27 cellular contexts compared by ENCODE assay signal in the genomic region with DNA sequence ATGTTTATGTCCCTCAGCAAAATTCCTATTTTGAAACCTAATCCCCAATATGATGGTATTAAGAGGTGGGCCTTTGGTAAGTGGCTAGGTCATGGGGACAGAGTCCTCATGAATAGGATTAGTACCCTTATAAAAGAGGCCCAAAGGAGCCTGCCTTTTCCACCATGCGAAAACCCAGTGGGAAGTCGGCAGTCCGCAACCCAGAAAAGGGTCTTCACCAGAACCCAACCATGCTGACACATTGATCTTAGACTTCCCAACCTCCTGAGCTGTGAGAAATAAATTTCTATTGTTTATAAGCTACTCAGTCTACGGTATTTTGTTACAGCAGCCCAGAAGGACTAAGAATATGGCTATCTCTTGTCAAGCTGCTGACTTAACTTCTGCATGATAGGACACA.
"Had no signal": no experiment of that assay in that cellular context is flagged by ENCODE, and none has a peak within 500 bp of the region (broad histone marks: within the 10 kb centered on the region; RNA-seq: fewer than 3 reads in every experiment).

No MANE protein-coding gene starts in this region.

- H3K4me1 Mint-ChIP-seq: immature natural killer cell; stimulated activated naive CD8-positive, alpha-beta T cell treated with anti-CD3 and anti-CD28 coated beads, Interleukin-15, amount 100 ng/mL, for 72 hours had no signal

- H3K27me3 Mint-ChIP-seq: naive thymus-derived CD8-positive, alpha-beta T cell; stimulated activated naive CD8-positive, alpha-beta T cell treated with anti-CD3 and anti-CD28 coated beads, Interleukin-15, amount 100 ng/mL, for 72 hours had no signal

- H3K9me3 Mint-ChIP-seq: immature natural killer cell; naive thymus-derived CD8-positive, alpha-beta T cell; stimulated activated naive CD8-positive, alpha-beta T cell treated with anti-CD3 and anti-CD28 coated beads, Interleukin-15, amount 100 ng/mL, for 72 hours had no signal

- H3K27me3 ChIP-seq: esophagus muscularis mucosa, heart right ventricle, ovary, spleen, suprapubic skin, transverse colon, upper lobe of right lung, uterus had no signal

- H3K4me1 ChIP-seq: lower lobe of right lung, psoas muscle, spleen, suprapubic skin, transverse colon, upper lobe of right lung, uterus had no signal

- H3K4me3 ChIP-seq: coronary artery, esophagus muscularis mucosa, heart right ventricle, left ventricle myocardium inferior, lower lobe of right lung, ovary, psoas muscle, skin epidermis, spleen, suprapubic skin, transverse colon, upper lobe of right lung, uterus had no signal

- H3K27ac ChIP-seq: coronary artery, esophagus muscularis mucosa, heart right ventricle, left ventricle myocardium inferior, lower lobe of right lung, ovary, psoas muscle, skin epidermis, spleen, suprapubic skin, transverse colon, upper lobe of right lung, uterus had no signal

- H3K9me3 ChIP-seq: esophagus muscularis mucosa, heart right ventricle, left ventricle myocardium inferior, lower lobe of right lung, ovary, psoas muscle, spleen, suprapubic skin, transverse colon, upper lobe of right lung, uterus had no signal

- H3K4me3 Mint-ChIP-seq: immature natural killer cell; naive thymus-derived CD8-positive, alpha-beta T cell; stimulated activated naive CD8-positive, alpha-beta T cell treated with anti-CD3 and anti-CD28 coated beads, Interleukin-15, amount 100 ng/mL, for 72 hours had no signal

- ATAC-seq: left colon; lower lobe of right lung; naive thymus-derived CD8-positive, alpha-beta T cell; psoas muscle; right cardiac atrium; stimulated activated naive CD8-positive, alpha-beta T cell treated with anti-CD3 and anti-CD28 coated beads, Interleukin-15, amount 100 ng/mL, for 72 hours; upper lobe of right lung had no signal

- DNase-seq: dermis blood vessel endothelial cell; effector memory CD4-positive, alpha-beta T cell; foreskin melanocyte; glutamatergic neuron; heart right ventricle; hippocampal formation; immature natural killer cell; islet precursor cell; kidney glomerular epithelial cell; left colon; left ventricle myocardium inferior; lower lobe of right lung; naive thymus-derived CD8-positive, alpha-beta T cell; occipital lobe; ovary; posterior cingulate gyrus; psoas muscle; right cardiac atrium; spleen; stimulated activated naive CD8-positive, alpha-beta T cell treated with anti-CD3 and anti-CD28 coated beads, Interleukin-15, amount 100 ng/mL, for 72 hours; transverse colon; upper lobe of right lung; uterus had no signal

- H3K36me3 ChIP-seq: ovary, uterus had no signal
